In genomic region chr19:1382250-1382649, GRCh38 we compare ENCODE assay signal across 22 cellular contexts.
"Had no signal": no experiment of that assay in that cellular context is flagged by ENCODE, and none has a peak within 500 bp of the region (broad histone marks: within the 10 kb centered on the region; RNA-seq: fewer than 3 reads in every experiment).

No MANE protein-coding gene starts in this region.

- H3K9me3 ChIP-seq: colonic mucosa, esophagus squamous epithelium, mucosa of descending colon, prostate gland, sigmoid colon, stomach, testis, tibial artery had no signal

- ATAC-seq: mucosa of descending colon; stimulated activated effector memory CD8-positive, alpha-beta T cell treated with anti-CD3 and anti-CD28 coated beads, Interleukin-12 subunit alpha, Interleukin-12 subunit beta, amount 100 ng/mL, for 72 hours had no signal

- H3K36me3 Mint-ChIP-seq: natural killer cell treated with Interleukin-12 subunit alpha and Interleukin-12 subunit beta and Interleukin-15 and Interleukin-18, amount 100 ng/mL, for 72 hours had no signal

- H3K27me3 ChIP-seq: colonic mucosa, esophagus squamous epithelium, sigmoid colon, stomach, testis, tibial artery had no signal

- DNase-seq: colonic mucosa; effector memory CD4-positive, alpha-beta T cell; esophagus squamous epithelium; foreskin melanocyte; immature natural killer cell; islet precursor cell; mesenchymal stem cell; mucosa of descending colon; naive B cell; sigmoid colon; stimulated activated CD4-positive, alpha-beta T cell treated with anti-CD3 and anti-CD28 coated beads, Interleukin-2, amount 100 ng/mL, for 24 hours; stimulated activated CD4-positive, alpha-beta T cell treated with anti-CD3 and anti-CD28 coated beads, Interleukin-4, amount 100 ng/mL, for 24 hours; stimulated activated naive CD4-positive, alpha-beta T cell treated with Interleukin-2 at 50 U/mL for 16 hours; stomach; testis; tibial artery had no signal

- H3K36me3 ChIP-seq: colonic mucosa, prostate gland had no signal

- H3K9me3 Mint-ChIP-seq: dendritic cell treated with granulocyte-macrophage colony-stimulating factor and Interleukin-4, amounts not matched to agents 40 ng/mL and 50 ng/mL, for 4 days; mesothelial cell of epicardium; natural killer cell treated with Interleukin-12 subunit alpha and Interleukin-12 subunit beta and Interleukin-15 and Interleukin-18, amount 100 ng/mL, for 72 hours; stimulated activated effector memory CD8-positive, alpha-beta T cell treated with anti-CD3 and anti-CD28 coated beads, Interleukin-12 subunit alpha, Interleukin-12 subunit beta, amount 100 ng/mL, for 72 hours; type B pancreatic cell had no signal

- H3K27ac ChIP-seq: colonic mucosa, prostate gland, testis, tibial artery had no signal

- H3K27me3 Mint-ChIP-seq: natural killer cell treated with Interleukin-12 subunit alpha and Interleukin-12 subunit beta and Interleukin-15 and Interleukin-18, amount 100 ng/mL, for 72 hours had no signal

- H3K4me3 ChIP-seq: colonic mucosa, mucosa of descending colon, prostate gland, testis had no signal
